In genomic region chr17:20157078-20157360, GRCh38 we compare ENCODE assay signal across 8 cellular contexts.
DNase-seq lines count a peak whose midpoint lies in the region; ATAC-seq and TF ChIP-seq lines count a peak whose summit lies in the region.

No MANE protein-coding gene starts in this region.

- peaks cover 16% of the 10 kb centered on the region for H3K4me1 ChIP-seq in CD8-positive, alpha-beta memory T cell (ENCODE audit: insufficient read depth, low read length)

- H3K27ac Mint-ChIP-seq in CD8-positive, alpha-beta memory T cell: peak overlapping the region in 1 of 8 donors; percentile 62
- H3K27ac Mint-ChIP-seq in osteocyte (ENCODE audit: unreplicated experiment): no peak overlapping the region
- no peak overlapping the region for H3K27ac Mint-ChIP-seq in effector memory CD8-positive, alpha-beta T cell

- H3K27ac ChIP-seq in CD8-positive, alpha-beta memory T cell (ENCODE audit: low read depth, low read length): no peak overlapping the region
- peak overlapping the region; percentile 93 for H3K27ac ChIP-seq in RWPE1

- no peaks in the 10 kb centered on the region for H3K36me3 ChIP-seq in CD8-positive, alpha-beta memory T cell (ENCODE audit: insufficient read depth, low read length)

- H3K4me3 ChIP-seq in CD8-positive, alpha-beta memory T cell (ENCODE audit: low read length): peak overlapping the region; percentile 57
- peak overlapping the region; percentile 67 for H3K4me3 ChIP-seq in epithelial cell of esophagus (ENCODE audit: low read length)

- no peaks in the 10 kb centered on the region for H3K9me3 Mint-ChIP-seq in CD8-positive, alpha-beta memory T cell
- no peaks in the 10 kb centered on the region for H3K9me3 Mint-ChIP-seq in osteocyte (ENCODE audit: unreplicated experiment)
- no peaks in the 10 kb centered on the region for H3K9me3 Mint-ChIP-seq in effector memory CD8-positive, alpha-beta T cell

- no peak for TF ChIP-seq CTCF in RWPE1 (conservative IDR thresholded peaks at IDR 0.05; ENCODE audit: low read depth)
- no peak for TF ChIP-seq CTCF in epithelial cell of esophagus (IDR thresholded peaks at IDR 0.05; ENCODE audit: insufficient read depth, low read depth, low read length, missing control alignments)
- TF ChIP-seq CTCF in osteocyte (IDR thresholded peaks at IDR 0.05): no peak

- POLR2A ChIA-PET in CD8-positive, alpha-beta memory T cell (lab: Charles Lee): no interaction called here
- POLR2A ChIA-PET in RWPE1 (lab: Yijun Ruan, JAX; ENCODE audit: low non-redundant PET): interaction anchor here (0.6 kb wide), 1 partner anchor 837 kb away, joined by 3 read pairs; no protein-coding TSS in a partner anchor

- no peak for ATAC-seq in effector memory CD8-positive, alpha-beta T cell (replicated peaks)
- no peak for ATAC-seq in HG02610 (IDR thresholded peaks at IDR 0.05; ENCODE audit: unreplicated experiment)

- CTCF ChIA-PET in CD8-positive, alpha-beta memory T cell (lab: Charles Lee): no interaction called here
- CTCF ChIA-PET in RWPE1 (lab: Yijun Ruan, JAX): interaction anchor here (1.0 kb wide), 1 partner anchor 70 kb away, joined by 4 read pairs; no protein-coding TSS in a partner anchor

- H3K4me1 Mint-ChIP-seq in CD8-positive, alpha-beta memory T cell: peaks cover 4 to 7% (median 6%) of the 10 kb centered on the region in 3 donors
- H3K4me1 Mint-ChIP-seq in osteocyte (ENCODE audit: unreplicated experiment): peaks cover 10% of the 10 kb centered on the region
- H3K4me1 Mint-ChIP-seq in effector memory CD8-positive, alpha-beta T cell (ENCODE audit: low read depth in 2 of 2): peaks cover 5 to 9% of the 10 kb centered on the region in 2 donors

- H3K27me3 Mint-ChIP-seq in CD8-positive, alpha-beta memory T cell: peaks cover 4 to 5% of the 10 kb centered on the region in 2 donors
- H3K27me3 Mint-ChIP-seq in osteocyte (ENCODE audit: unreplicated experiment): peaks cover 8% of the 10 kb centered on the region
- H3K27me3 Mint-ChIP-seq in effector memory CD8-positive, alpha-beta T cell: no peaks in the 10 kb centered on the region

- H3K27me3 ChIP-seq in CD8-positive, alpha-beta memory T cell (ENCODE audit: insufficient read depth, low read length, poor library complexity, severe bottlenecking): no peaks in the 10 kb centered on the region

- H3K9me3 ChIP-seq in CD8-positive, alpha-beta memory T cell (ENCODE audit: low read length): no peaks in the 10 kb centered on the region

- DNase-seq in CD8-positive, alpha-beta memory T cell: no peak
- DNase-seq in RWPE1 (ENCODE audit: low spot score): peak; percentile 17
- no peak for DNase-seq in epithelial cell of esophagus (ENCODE audit: low read depth)
- peak; percentile 69 for DNase-seq in osteocyte (ENCODE audit: extremely low spot score, unreplicated experiment)
- DNase-seq in effector memory CD8-positive, alpha-beta T cell: no peak
- DNase-seq in DMS53 (lab: John Stamatoyannopoulos, UW): no peak
- DNase-seq in NCI-H2029 (lab: John Stamatoyannopoulos, UW): no peak

- no peaks in the 10 kb centered on the region for H3K36me3 Mint-ChIP-seq in CD8-positive, alpha-beta memory T cell
- peaks cover 2% of the 10 kb centered on the region for H3K36me3 Mint-ChIP-seq in osteocyte (ENCODE audit: unreplicated experiment)
- H3K36me3 Mint-ChIP-seq in effector memory CD8-positive, alpha-beta T cell (ENCODE audit: insufficient read depth): peaks cover 10% of the 10 kb centered on the region

- peak overlapping the region; percentile 77 to 90 (median 85) for H3K4me3 Mint-ChIP-seq in CD8-positive, alpha-beta memory T cell
- peak overlapping the region; percentile 81 for H3K4me3 Mint-ChIP-seq in osteocyte (ENCODE audit: unreplicated experiment)
- peak overlapping the region in 1 of 2 donors; percentile 83 for H3K4me3 Mint-ChIP-seq in effector memory CD8-positive, alpha-beta T cell

Comparison
In these comparisons a context has a peak if more than half of its experiments do, and no peak if none do; other contexts are left out.
1. DNase-seq: peak in RWPE1 (single experiment) and osteocyte (single experiment); none in CD8-positive, alpha-beta memory T cell (0 of 5), epithelial cell of esophagus (single experiment), effector memory CD8-positive, alpha-beta T cell (0 of 3), DMS53 (single experiment) and NCI-H2029 (single experiment).